Comparison of ENCODE assay signal across 21 cellular contexts in the genomic region with DNA sequence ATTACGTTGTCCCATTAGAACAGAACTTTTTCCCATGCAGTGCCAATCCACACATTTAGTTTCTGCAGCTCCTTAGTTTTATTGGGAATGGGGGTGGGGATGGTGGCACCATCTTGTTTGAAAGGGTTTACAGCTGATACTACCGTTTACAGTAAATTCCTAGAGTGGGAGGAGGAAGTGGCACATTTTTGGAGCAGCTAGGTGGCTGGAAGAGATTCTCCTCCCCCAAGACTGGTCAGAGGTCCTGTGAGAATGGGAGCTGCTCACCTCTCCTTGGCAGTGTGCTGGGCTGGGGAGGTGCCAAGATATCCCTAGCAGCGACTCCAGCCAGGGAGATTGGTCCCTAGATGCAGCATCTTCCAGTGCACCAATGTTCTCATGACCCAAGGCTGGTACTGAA. TPM values are rescaled to one million over a fixed set of nuclear protein-coding genes. Genes with fewer than 3 reads are reported as not detected.
DNase-seq lines count a peak whose midpoint lies in the region; ATAC-seq, FAIRE-seq and TF ChIP-seq lines count a peak whose summit lies in the region.
"Had no signal": no experiment of that assay in that cellular context is flagged by ENCODE, and none has a peak within 500 bp of the region (broad histone marks: within the 10 kb centered on the region; RNA-seq: fewer than 3 reads in every experiment).

No MANE protein-coding gene starts in this region.

- peak overlapping the region; percentile 12 for H3K4me3 Mint-ChIP-seq in activated CD8-positive, alpha-beta memory T cell treated with anti-CD3 and anti-CD28 coated beads, Interleukin-2, amount 10 ng/mL, durations not matched to agents 7 days and 5 days
- no peak overlapping the region for H3K4me3 Mint-ChIP-seq in stimulated activated memory B cell treated with anti-CD40 and anti-IgM and Interleukin-4, amounts not matched to agents 10 μg/mL and 1 μg/mL and 100 μg/mL, for 72 hours
- H3K4me3 Mint-ChIP-seq: T-helper 1 cell treated with Interleukin-12 subunit alpha and Interleukin-12 subunit beta and Interleukin-4 antibody, amounts not matched to agents 30 μg/mL and 1 μg/mL, for 36 hours had no signal

- 0 out of 2 replicates have a peak overlapping the region, but pooled peaks have one; percentile 95 for H2AFZ ChIP-seq in PC-9
- H2AFZ ChIP-seq in endothelial cell of umbilical vein (ENCODE audit: low read depth, low read length), result peak overlapping the region; percentile 10

- no peak overlapping the region for H3K4me3 ChIP-seq in PC-9
- H3K4me3 ChIP-seq in endothelial cell of umbilical vein (replicated peaks in 1 of 3; ENCODE audit: insufficient read depth in 1 of 3, low read depth in 1 of 3, low read length in 3 of 3), result no peak overlapping the region
- H3K4me3 ChIP-seq: ovary, testis had no signal

- CTCF ChIA-PET in activated CD8-positive, alpha-beta memory T cell treated with anti-CD3 and anti-CD28 coated beads, Interleukin-2, amount 10 ng/mL, durations not matched to agents 7 days and 5 days (lab: Charles Lee), result interaction anchor here (0.7 to 6.9 kb wide), 14 partner anchors 9 to 783 kb away, joined by 3 to 77 read pairs (median 6); a partner anchor contains a TSS
- CTCF ChIA-PET in PC-9 (lab: Charles Lee) (interaction anchor here (0.6 to 1.5 kb wide), 5 partner anchors 329 to 1306 kb away, joined by 3 to 12 read pairs (median 3); no protein-coding TSS in a partner anchor), endothelial cell of umbilical vein (lab: Charles Lee) (interaction anchor here (0.6 to 5.1 kb wide), 15 partner anchors 9 to 1030 kb away, joined by 3 to 30 read pairs (median 4); a partner anchor contains a TSS)

- DNase-seq in activated CD8-positive, alpha-beta memory T cell treated with anti-CD3 and anti-CD28 coated beads, Interleukin-2, amount 10 ng/mL, durations not matched to agents 7 days and 5 days, result no peak
- DNase-seq in activated CD8-positive, alpha-beta memory T cell treated with anti-CD3 and anti-CD28 coated beads, Interleukin-2, amount 50 U/mL, for 4 hours, result no peak
- DNase-seq in PC-9, result peak in 1 of 2 experiments; percentile 32
- peak; percentile 9 for DNase-seq in endothelial cell of umbilical vein (ENCODE audit: low read depth, low spot score)
- DNase-seq in NAMALWA (ENCODE audit: low spot score), result no peak
- no peak for DNase-seq in Right ventricle myocardium superior
- no peak for DNase-seq in SIG-M5 (lab: John Stamatoyannopoulos, UW)
- DNase-seq: activated CD4-positive, alpha-beta T cell treated with anti-CD3 and anti-CD28 coated beads, Interleukin-2, amount 50 U/mL, for 48 hours; amniotic stem cell; DMS153; left ventricle myocardium superior; NCI-H1436; NCI-H446; ovary; testis had no signal

- H4K20me1 ChIP-seq in PC-9 (ENCODE audit: insufficient read depth) (no peaks in the 10 kb centered on the region), endothelial cell of umbilical vein (replicated peaks; ENCODE audit: control insufficient read depth, extremely low read depth, insufficient read depth, low read length) (no peaks in the 10 kb centered on the region)

- peaks cover 1% of the 10 kb centered on the region for H3K36me3 Mint-ChIP-seq in activated CD8-positive, alpha-beta memory T cell treated with anti-CD3 and anti-CD28 coated beads, Interleukin-2, amount 10 ng/mL, durations not matched to agents 7 days and 5 days
- H3K36me3 Mint-ChIP-seq in stimulated activated memory B cell treated with anti-CD40 and anti-IgM and Interleukin-4, amounts not matched to agents 10 μg/mL and 1 μg/mL and 100 μg/mL, for 72 hours, result no peaks in the 10 kb centered on the region
- H3K36me3 Mint-ChIP-seq: IgD-negative memory B cell had no signal

- H3K4me2 ChIP-seq in PC-9, result no peak overlapping the region
- peak overlapping the region; percentile 52 for H3K4me2 ChIP-seq in endothelial cell of umbilical vein (ENCODE audit: insufficient read depth, low read length)

- POLR2A ChIA-PET in PC-9 (lab: Charles Lee; ENCODE audit: unreplicated experiment) (no interaction called here), endothelial cell of umbilical vein (lab: Charles Lee) (no interaction called here)

- BruUV-seq in PC-9 (replicated peaks; lab: Mats Ljungman, UMichigan) (no TSS peak), endothelial cell of umbilical vein (replicated peaks; lab: Mats Ljungman, UMichigan) (no TSS peak)

- H3K9me1 ChIP-seq in endothelial cell of umbilical vein (replicated peaks; ENCODE audit: control insufficient read depth, extremely low read depth, insufficient read depth, low read length), result no peaks in the 10 kb centered on the region

- ATAC-seq in activated CD8-positive, alpha-beta memory T cell treated with anti-CD3 and anti-CD28 coated beads, Interleukin-2, amount 10 ng/mL, durations not matched to agents 7 days and 5 days, result no peak
- no peak for ATAC-seq in stimulated activated memory B cell treated with anti-CD40 and anti-IgM and Interleukin-4, amounts not matched to agents 10 μg/mL and 1 μg/mL and 100 μg/mL, for 72 hours
- ATAC-seq in Right ventricle myocardium superior (ENCODE audit: poor library complexity), result no peak
- ATAC-seq: left ventricle myocardium superior had no signal

- TF ChIP-seq CTCF in PC-9 (conservative IDR thresholded peaks at IDR 0.05), result no peak
- no peak for TF ChIP-seq CTCF in endothelial cell of umbilical vein (IDR thresholded peaks at IDR 0.05; ENCODE audit: extremely low read depth in 1 of 2, insufficient read depth in 1 of 2, low read depth in 1 of 2, low read length in 2 of 2)

- TF ChIP-seq POLR2A in endothelial cell of umbilical vein (IDR thresholded peaks at IDR 0.05; ENCODE audit: low read depth, low read length), result no peak

- no peaks in the 10 kb centered on the region for H3K79me2 ChIP-seq in PC-9 (ENCODE audit: low read depth)
- H3K79me2 ChIP-seq in endothelial cell of umbilical vein (ENCODE audit: control insufficient read depth, insufficient read depth, low read length), result no peaks in the 10 kb centered on the region

- H3K27ac Mint-ChIP-seq in activated CD8-positive, alpha-beta memory T cell treated with anti-CD3 and anti-CD28 coated beads, Interleukin-2, amount 10 ng/mL, durations not matched to agents 7 days and 5 days, result no peak overlapping the region
- peak overlapping the region; percentile 97 for H3K27ac Mint-ChIP-seq in stimulated activated memory B cell treated with anti-CD40 and anti-IgM and Interleukin-4, amounts not matched to agents 10 μg/mL and 1 μg/mL and 100 μg/mL, for 72 hours

- H3K4me1 ChIP-seq in PC-9 (replicated peaks; ENCODE audit: insufficient read depth) (0 out of 2 replicates have a peak, but pooled peaks cover 4% of the 10 kb centered on the region), endothelial cell of umbilical vein (ENCODE audit: control insufficient read depth, extremely low read depth, insufficient read depth, low read length) (peaks cover 47% of the 10 kb centered on the region)
- H3K4me1 ChIP-seq: testis had no signal

- H3K27ac ChIP-seq in PC-9 (no peak overlapping the region), endothelial cell of umbilical vein (ENCODE audit: insufficient read depth, low read depth, low read length) (peak overlapping the region; percentile 81)
- H3K27ac ChIP-seq: ovary, testis had no signal

- FAIRE-seq in endothelial cell of umbilical vein (lab: Jason Lieb, UNC), result no peak

- intact Hi-C loops in PC-9 (cut with micrococcal nuclease; ENCODE audit: unreplicated experiment), result loop anchor here (10.0 kb wide), 1 partner anchor 557 kb away; a partner anchor contains a TSS
- intact Hi-C loops in endothelial cell of umbilical vein (cut with micrococcal nuclease), result loop anchor here (5.0 to 10.0 kb wide), 3 partner anchors 239 to 677 kb away; no protein-coding TSS in a partner anchor
- intact Hi-C loops in Right ventricle myocardium superior (cut with DNase I), result no loop called here

- dilution Hi-C loops in endothelial cell of umbilical vein (cut with MboI; ENCODE audit: extremely low pct_ligation_motif_present, low sequenced_read_pairs), result no loop called here

- H3K36me3 ChIP-seq in PC-9 (ENCODE audit: low read depth) (no peaks in the 10 kb centered on the region), endothelial cell of umbilical vein (ENCODE audit: control insufficient read depth in 2 of 2, extremely low read depth in 1 of 2, insufficient read depth in 2 of 2, low read length in 2 of 2) (no peaks in the 10 kb centered on the region)
- H3K36me3 ChIP-seq: ovary had no signal

- H3K9me3 ChIP-seq in PC-9 (ENCODE audit: insufficient read depth, low read depth), result no peaks in the 10 kb centered on the region
- H3K9me3 ChIP-seq in endothelial cell of umbilical vein (replicated peaks; ENCODE audit: control insufficient read depth, insufficient read depth, low read length), result no peaks in the 10 kb centered on the region
- H3K9me3 ChIP-seq: ovary, testis had no signal

- no peaks in the 10 kb centered on the region; the same call in 1 of the 2 replicates for H3F3A ChIP-seq in PC-9 (ENCODE audit: insufficient read depth, low read depth)

- no peaks in the 10 kb centered on the region for H3K27me3 ChIP-seq in PC-9 (ENCODE audit: insufficient read depth, low read depth)
- no peaks in the 10 kb centered on the region for H3K27me3 ChIP-seq in endothelial cell of umbilical vein (ENCODE audit: control insufficient read depth in 2 of 2, insufficient read depth in 2 of 2, low read length in 2 of 2)
- H3K27me3 ChIP-seq: ovary, testis had no signal

- H3K9ac ChIP-seq in endothelial cell of umbilical vein (replicated peaks; ENCODE audit: extremely low read depth, insufficient read depth, low read length), result peak overlapping the region; percentile 45

- H3K27me3 Mint-ChIP-seq in activated CD8-positive, alpha-beta memory T cell treated with anti-CD3 and anti-CD28 coated beads, Interleukin-2, amount 10 ng/mL, durations not matched to agents 7 days and 5 days, result no peaks in the 10 kb centered on the region
- H3K27me3 Mint-ChIP-seq in stimulated activated memory B cell treated with anti-CD40 and anti-IgM and Interleukin-4, amounts not matched to agents 10 μg/mL and 1 μg/mL and 100 μg/mL, for 72 hours, result no peaks in the 10 kb centered on the region

- H3K4me1 Mint-ChIP-seq in activated CD8-positive, alpha-beta memory T cell treated with anti-CD3 and anti-CD28 coated beads, Interleukin-2, amount 10 ng/mL, durations not matched to agents 7 days and 5 days, result peaks cover 17% of the 10 kb centered on the region
- H3K4me1 Mint-ChIP-seq in stimulated activated memory B cell treated with anti-CD40 and anti-IgM and Interleukin-4, amounts not matched to agents 10 μg/mL and 1 μg/mL and 100 μg/mL, for 72 hours, result peaks cover 10% of the 10 kb centered on the region

- no peaks in the 10 kb centered on the region for H3K9me3 Mint-ChIP-seq in activated CD8-positive, alpha-beta memory T cell treated with anti-CD3 and anti-CD28 coated beads, Interleukin-2, amount 10 ng/mL, durations not matched to agents 7 days and 5 days (ENCODE audit: low read depth)
- H3K9me3 Mint-ChIP-seq in stimulated activated memory B cell treated with anti-CD40 and anti-IgM and Interleukin-4, amounts not matched to agents 10 μg/mL and 1 μg/mL and 100 μg/mL, for 72 hours, result no peaks in the 10 kb centered on the region
- H3K9me3 Mint-ChIP-seq: IgD-negative memory B cell; T-helper 1 cell treated with Interleukin-12 subunit alpha and Interleukin-12 subunit beta and Interleukin-4 antibody, amounts not matched to agents 30 μg/mL and 1 μg/mL, for 36 hours had no signal

- H3K9me2 ChIP-seq in PC-9 (ENCODE audit: insufficient read depth), result no peaks in the 10 kb centered on the region

RNA-seq across cellular contexts. Expression of a gene that starts 12.4 kb away (rescaled TPM):
- not detected for total RNA-seq in activated CD8-positive, alpha-beta memory T cell treated with anti-CD3 and anti-CD28 coated beads, Interleukin-2, amount 10 ng/mL, durations not matched to agents 7 days and 5 days
- not detected in 2 replicates for total RNA-seq in PC-9 (2021)
- total RNA-seq in endothelial cell of umbilical vein, result not detected in 2 replicates
- not detected in 2 replicates for polyA plus RNA-seq in endothelial cell of umbilical vein
- polyA plus RNA-seq in endothelial cell of umbilical vein (2011; cell fraction: cytosol; rRNA removed), result not detected in 2 replicates
- not detected in 2 replicates for polyA plus RNA-seq in endothelial cell of umbilical vein (2011; cell fraction: nucleus; rRNA removed)
- polyA plus RNA-seq in endothelial cell of umbilical vein (2012), result 0.08 and 0.12 TPM in 2 replicates
- polyA minus RNA-seq in endothelial cell of umbilical vein, result not detected in 2 replicates
- not detected for polyA minus RNA-seq in endothelial cell of umbilical vein (2011; cell fraction: cytosol; rRNA and poly(A)+ RNA removed)
- not detected in 2 replicates for polyA minus RNA-seq in endothelial cell of umbilical vein (2011; cell fraction: nucleus; rRNA and poly(A)+ RNA removed)
- total RNA-seq in Right ventricle myocardium superior, result not detected
- total RNA-seq: dermis microvascular lymphatic vessel endothelial cell, fibroblast of lung, left ventricle myocardium superior had no signal
- polyA plus RNA-seq: AG04450, IgD-negative memory B cell, ovary had no signal

RNA-seq across cellular contexts. Expression of a gene that starts 45.7 kb away (rescaled TPM):
- total RNA-seq in activated CD8-positive, alpha-beta memory T cell treated with anti-CD3 and anti-CD28 coated beads, Interleukin-2, amount 10 ng/mL, durations not matched to agents 7 days and 5 days, result 10 to 100 TPM; 20.7 to 28.7 TPM
- total RNA-seq in PC-9 (2021), result 27.0 and 30.3 TPM in 2 replicates
- 14.0 and 15.8 TPM in 2 replicates for total RNA-seq in endothelial cell of umbilical vein
- polyA plus RNA-seq in endothelial cell of umbilical vein, result 5.3 and 6.7 TPM in 2 replicates
- 6.7 and 7.1 TPM in 2 replicates for polyA plus RNA-seq in endothelial cell of umbilical vein (2011; cell fraction: cytosol; rRNA removed)
- polyA plus RNA-seq in endothelial cell of umbilical vein (2011; cell fraction: nucleus; rRNA removed), result 30.6 and 33.7 TPM in 2 replicates
- polyA plus RNA-seq in endothelial cell of umbilical vein (2012), result 11.0 and 16.9 TPM in 2 replicates
- 7.3 and 11.0 TPM in 2 replicates for polyA minus RNA-seq in endothelial cell of umbilical vein
- polyA minus RNA-seq in endothelial cell of umbilical vein (2011; cell fraction: cytosol; rRNA and poly(A)+ RNA removed), result 6.3 TPM
- 36.4 and 40.0 TPM in 2 replicates for polyA minus RNA-seq in endothelial cell of umbilical vein (2011; cell fraction: nucleus; rRNA and poly(A)+ RNA removed)
- 27.1 TPM for total RNA-seq in Right ventricle myocardium superior

RNA-seq across cellular contexts. Expression of a gene that starts 45.9 kb away (rescaled TPM):
- total RNA-seq in activated CD8-positive, alpha-beta memory T cell treated with anti-CD3 and anti-CD28 coated beads, Interleukin-2, amount 10 ng/mL, durations not matched to agents 7 days and 5 days, result 1 to 10 TPM; 4.1 to 4.5 TPM
- total RNA-seq in PC-9 (2021) (12.3 and 16.3 TPM in 2 replicates), endothelial cell of umbilical vein (10.1 and 10.6 TPM in 2 replicates), Right ventricle myocardium superior (86.6 TPM)
- polyA plus RNA-seq in endothelial cell of umbilical vein, result 9.0 and 9.1 TPM in 2 replicates
- 13.0 and 14.5 TPM in 2 replicates for polyA plus RNA-seq in endothelial cell of umbilical vein (2011; cell fraction: cytosol; rRNA removed)
- polyA plus RNA-seq in endothelial cell of umbilical vein (2011; cell fraction: nucleus; rRNA removed), result 5.2 and 7.7 TPM in 2 replicates
- polyA plus RNA-seq in endothelial cell of umbilical vein (2012), result 14.9 and 22.9 TPM in 2 replicates
- 3.9 and 8.3 TPM in 2 replicates for polyA minus RNA-seq in endothelial cell of umbilical vein
- polyA minus RNA-seq in endothelial cell of umbilical vein (2011; cell fraction: cytosol; rRNA and poly(A)+ RNA removed), result 2.4 TPM
- polyA minus RNA-seq in endothelial cell of umbilical vein (2011; cell fraction: nucleus; rRNA and poly(A)+ RNA removed), result 0.72 TPM in 2 replicates
